24 cellular contexts compared by ENCODE assay signal in the genomic region with DNA sequence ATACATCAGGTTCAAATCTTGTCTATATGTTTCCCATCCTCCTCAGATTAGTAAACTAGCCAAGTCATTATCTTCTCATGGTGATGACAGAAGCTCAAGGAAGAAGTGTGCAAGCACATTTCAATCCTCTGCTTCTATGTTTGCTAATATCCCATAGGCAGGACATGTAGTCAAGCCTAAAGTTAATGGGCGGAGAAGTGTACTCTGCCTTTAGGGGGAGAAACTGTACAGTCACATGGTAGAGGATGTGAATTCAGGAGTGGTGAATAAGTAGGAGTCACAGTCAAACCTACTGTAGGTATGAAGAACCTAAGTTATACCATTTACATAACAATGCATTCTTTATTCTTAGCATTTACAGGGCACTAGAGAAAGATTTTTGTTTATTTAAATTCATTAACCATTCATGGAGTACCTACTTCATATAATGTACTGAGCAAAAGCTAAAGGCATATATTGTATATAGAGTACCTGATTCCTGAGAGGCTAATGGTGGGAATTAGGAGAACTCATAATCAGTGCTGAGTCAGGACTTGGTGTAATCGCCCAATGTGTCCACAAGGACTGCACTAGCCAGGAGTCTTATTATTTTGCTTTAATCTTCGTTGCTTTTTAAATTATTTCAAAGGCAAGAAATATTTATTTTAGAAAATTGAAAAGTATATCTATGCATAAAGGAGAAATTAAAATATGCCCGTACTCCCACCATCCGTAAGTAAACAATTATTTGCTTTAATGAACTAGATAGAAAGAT.
DNase-seq lines count a peak whose midpoint lies in the region; ATAC-seq and TF ChIP-seq lines count a peak whose summit lies in the region.
"Had no signal": no experiment of that assay in that cellular context is flagged by ENCODE, and none has a peak within 500 bp of the region (broad histone marks: within the 10 kb centered on the region; RNA-seq: fewer than 3 reads in every experiment).

No MANE protein-coding gene starts in this region.

- H3K36me3 ChIP-seq in left ventricle myocardium inferior (no peaks in the 10 kb centered on the region), sigmoid colon (no peaks in the 10 kb centered on the region)
- H3K36me3 ChIP-seq in CD8-positive, alpha-beta T cell (ENCODE audit: insufficient read depth, low read length), result no peaks in the 10 kb centered on the region
- H3K36me3 ChIP-seq: prostate gland, vagina had no signal

- ATAC-seq in WTC11, result peak; percentile 64
- no peak for ATAC-seq in GM21737 (IDR thresholded peaks at IDR 0.05; ENCODE audit: unreplicated experiment)
- no peak for ATAC-seq in CD8-positive, alpha-beta T cell
- ATAC-seq: activated CD8-positive, alpha-beta T cell treated with anti-CD3 and anti-CD28 coated beads, Interleukin-2, amount 10 ng/mL, durations not matched to agents 7 days and 5 days; activated naive CD4-positive, alpha-beta T cell treated with anti-CD3 and anti-CD28 coated beads, Interleukin-2, amount 50 U/mL, for 72 hours; left cardiac atrium had no signal

- H3K4me3 ChIP-seq in HFF-Myc (replicated peaks; ENCODE audit: low read depth, low read length), result no peak overlapping the region
- no peak overlapping the region for H3K4me3 ChIP-seq in left ventricle myocardium inferior
- no peak overlapping the region for H3K4me3 ChIP-seq in sigmoid colon
- H3K4me3 ChIP-seq in CD8-positive, alpha-beta T cell (ENCODE audit: low read depth, low read length), result no peak overlapping the region
- H3K4me3 ChIP-seq: prostate gland, testis, vagina had no signal

- H3K9me3 Mint-ChIP-seq in WTC11, result no peaks in the 10 kb centered on the region
- peaks cover 5% of the 10 kb centered on the region for H3K9me3 Mint-ChIP-seq in neural crest cell
- peaks cover 2% of the 10 kb centered on the region for H3K9me3 Mint-ChIP-seq in CD8-positive, alpha-beta T cell
- H3K9me3 Mint-ChIP-seq: T-helper 1 cell treated with Interleukin-12 subunit alpha and Interleukin-12 subunit beta and Interleukin-4 antibody, amounts not matched to agents 30 μg/mL and 1 μg/mL, for 36 hours had no signal

- TF ChIP-seq EP300 in sigmoid colon (IDR thresholded peaks at IDR 0.05), result no peak

- H3K36me3 Mint-ChIP-seq in WTC11 (no peaks in the 10 kb centered on the region), neural crest cell (ENCODE audit: low read depth) (no peaks in the 10 kb centered on the region)
- no peaks in the 10 kb centered on the region for H3K36me3 Mint-ChIP-seq in CD8-positive, alpha-beta T cell
- H3K36me3 Mint-ChIP-seq: activated naive CD4-positive, alpha-beta T cell treated with anti-CD3 and anti-CD28 coated beads, Interleukin-2, amount 50 U/mL, for 72 hours had no signal

- H3K4me3 Mint-ChIP-seq in WTC11, result no peak overlapping the region
- H3K4me3 Mint-ChIP-seq in neural crest cell, result no peak overlapping the region
- no peak overlapping the region for H3K4me3 Mint-ChIP-seq in CD8-positive, alpha-beta T cell
- H3K4me3 Mint-ChIP-seq: activated CD8-positive, alpha-beta T cell treated with anti-CD3 and anti-CD28 coated beads, Interleukin-2, amount 10 ng/mL, durations not matched to agents 7 days and 5 days; T-helper 1 cell treated with Interleukin-12 subunit alpha and Interleukin-12 subunit beta and Interleukin-4 antibody, amounts not matched to agents 30 μg/mL and 1 μg/mL, for 36 hours had no signal

- TF ChIP-seq POLR2A in sigmoid colon (IDR thresholded peaks at IDR 0.05), result no peak

- H3K27ac Mint-ChIP-seq in WTC11 (no peak overlapping the region), neural crest cell (ENCODE audit: unreplicated experiment) (no peak overlapping the region)
- no peak overlapping the region for H3K27ac Mint-ChIP-seq in CD8-positive, alpha-beta T cell
- H3K27ac Mint-ChIP-seq: activated CD8-positive, alpha-beta T cell treated with anti-CD3 and anti-CD28 coated beads, Interleukin-2, amount 10 ng/mL, durations not matched to agents 7 days and 5 days; activated naive CD4-positive, alpha-beta T cell treated with anti-CD3 and anti-CD28 coated beads, Interleukin-2, amount 50 U/mL, for 72 hours; activated T-helper 2 cell treated with anti-CD3 and anti-CD28 coated beads, Interferon-gamma antibody, Interleukin-2, Interleukin-4, amounts not matched to agents 10 μg/mL and 5 μg/mL and 100 μg/mL, durations not matched to agents 14 hours and 24 hours and 36 hours; T-helper 1 cell treated with Interleukin-12 subunit alpha and Interleukin-12 subunit beta and Interleukin-4 antibody, amounts not matched to agents 30 μg/mL and 1 μg/mL, for 36 hours had no signal

- peaks cover 7% of the 10 kb centered on the region for H3K4me1 Mint-ChIP-seq in WTC11
- H3K4me1 Mint-ChIP-seq in neural crest cell, result peaks cover 10% of the 10 kb centered on the region
- H3K4me1 Mint-ChIP-seq in CD8-positive, alpha-beta T cell (ENCODE audit: low read depth), result no peaks in the 10 kb centered on the region

- H3K27me3 Mint-ChIP-seq in WTC11 (ENCODE audit: low read depth), result no peaks in the 10 kb centered on the region
- no peaks in the 10 kb centered on the region for H3K27me3 Mint-ChIP-seq in neural crest cell (ENCODE audit: low read depth)
- H3K27me3 Mint-ChIP-seq in CD8-positive, alpha-beta T cell (ENCODE audit: low read depth), result no peaks in the 10 kb centered on the region

- H3K27ac ChIP-seq in epithelial cell of prostate (peak overlapping the region; percentile 45), left ventricle myocardium inferior (replicated peaks) (no peak overlapping the region), sigmoid colon (no peak overlapping the region)
- H3K27ac ChIP-seq in CD8-positive, alpha-beta T cell (ENCODE audit: low read depth, low read length), result no peak overlapping the region
- H3K27ac ChIP-seq: C4-2B, prostate gland, testis, vagina had no signal

- H3K27me3 ChIP-seq in left ventricle myocardium inferior (ENCODE audit: low read depth) (no peaks in the 10 kb centered on the region), sigmoid colon (no peaks in the 10 kb centered on the region)
- H3K27me3 ChIP-seq in CD8-positive, alpha-beta T cell (ENCODE audit: insufficient read depth, low read length), result no peaks in the 10 kb centered on the region
- H3K27me3 ChIP-seq: testis, vagina had no signal

- 88 to 96% methylated on average over 5 of the region's 5 CpGs for WGBS in sigmoid colon, 2 donors

- POLR2A ChIA-PET in WTC11 (lab: Charles Lee), result no interaction called here
- POLR2A ChIA-PET in CD8-positive, alpha-beta T cell (lab: Charles Lee), result no interaction called here

- no peaks in the 10 kb centered on the region for H3K4me1 ChIP-seq in left ventricle myocardium inferior
- H3K4me1 ChIP-seq in sigmoid colon, result peaks cover 0 to 8% (median 0%) of the 10 kb centered on the region in 4 donors
- no peaks in the 10 kb centered on the region for H3K4me1 ChIP-seq in CD8-positive, alpha-beta T cell (ENCODE audit: insufficient read depth, low read length)
- H3K4me1 ChIP-seq: prostate gland, testis, vagina had no signal

- TF ChIP-seq CTCF in HFF-Myc (IDR thresholded peaks at IDR 0.05; ENCODE audit: low read depth, low read length, missing control alignments) (peak; percentile 9), WTC11 (IDR thresholded peaks at IDR 0.05) (no peak), neural crest cell (conservative IDR thresholded peaks at IDR 0.05) (peak; percentile 49), left ventricle myocardium inferior (IDR thresholded peaks at IDR 0.05; ENCODE audit: borderline replicate concordance) (no peak), sigmoid colon (IDR thresholded peaks at IDR 0.05) (no peak)
- TF ChIP-seq CTCF in CD8-positive, alpha-beta T cell (IDR thresholded peaks at IDR 0.05), result no peak

- H3K9me3 ChIP-seq in left ventricle myocardium inferior (replicated peaks) (no peaks in the 10 kb centered on the region), sigmoid colon (no peaks in the 10 kb centered on the region)
- no peaks in the 10 kb centered on the region for H3K9me3 ChIP-seq in CD8-positive, alpha-beta T cell (ENCODE audit: low read length)
- H3K9me3 ChIP-seq: prostate gland, testis, vagina had no signal

- CTCF ChIA-PET in WTC11 (lab: Charles Lee), result no interaction called here
- CTCF ChIA-PET in CD8-positive, alpha-beta T cell (lab: Charles Lee), result no interaction called here

- DNase-seq in HFF-Myc (ENCODE audit: extremely low read depth, low read depth), result no peak
- no peak for DNase-seq in WTC11 (ENCODE audit: low spot score)
- peak; percentile 33 for DNase-seq in epithelial cell of prostate (ENCODE audit: low read depth, low spot score)
- no peak for DNase-seq in neural crest cell (ENCODE audit: low read depth, low spot score)
- DNase-seq in left ventricle myocardium inferior, result no peak
- no peak for DNase-seq in sigmoid colon
- no peak for DNase-seq in CD8-positive, alpha-beta T cell
- DNase-seq: activated CD8-positive, alpha-beta T cell treated with anti-CD3 and anti-CD28 coated beads, Interleukin-2, amount 10 ng/mL, durations not matched to agents 7 days and 5 days; aorta; Calu3; cerebellar nuclear complex; Kasumi-1; left cardiac atrium; mesenchymal stem cell; NCI-H524 treated with DMSO at 0.1 percent for 48 hours; stimulated activated naive CD4-positive, alpha-beta T cell treated with Interleukin-2 at 50 U/mL for 16 hours; testis had no signal

- intact Hi-C loops in left ventricle myocardium inferior (cut with micrococcal nuclease), result no loop called here
- intact Hi-C loops in sigmoid colon (cut with DNase I), result no loop called here
- intact Hi-C loops in CD8-positive, alpha-beta T cell (cut with DNase I, micrococcal nuclease), result no loop called here

TF ChIP-seq in WTC11, 78 proteins besides CTCF, POLR2A, EP300 and RAD21 (continues in another document):
- TF ChIP-seq, protein P1, sequence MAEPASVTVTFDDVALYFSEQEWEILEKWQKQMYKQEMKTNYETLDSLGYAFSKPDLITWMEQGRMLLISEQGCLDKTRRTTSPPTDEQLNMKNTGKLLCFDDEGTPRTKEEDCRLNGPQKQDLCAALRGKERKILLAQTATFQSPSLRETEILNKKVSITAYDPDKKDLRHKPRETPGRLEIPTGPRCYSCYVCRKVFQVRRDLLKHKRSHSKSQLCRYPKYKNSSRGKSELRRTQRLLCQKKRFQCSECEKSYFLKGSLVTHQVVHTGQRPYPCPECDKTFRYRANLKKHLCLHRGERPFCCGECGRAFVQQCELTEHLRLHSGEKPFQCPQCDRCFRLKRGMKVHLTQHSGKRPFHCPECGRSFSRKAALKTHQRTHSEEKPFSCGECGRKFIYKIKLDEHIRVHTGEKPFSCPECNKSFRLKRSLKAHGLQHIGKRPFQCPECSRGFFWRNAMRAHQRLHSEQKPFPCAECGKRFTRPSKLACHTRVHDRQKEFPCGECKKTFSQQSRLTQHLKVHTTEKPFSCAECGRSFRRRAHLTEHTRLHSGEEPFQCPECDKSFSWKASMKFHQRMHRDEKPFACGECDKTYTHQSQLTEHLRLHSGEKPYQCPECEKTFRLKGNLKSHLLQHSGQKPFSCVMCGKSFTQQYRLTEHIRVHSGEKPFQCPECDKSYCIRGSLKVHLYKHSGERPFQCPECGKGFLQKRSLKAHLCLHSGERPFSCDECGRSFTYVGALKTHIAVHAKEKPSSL (CRISPR knock-in tag; conservative IDR thresholded peaks at IDR 0.05), result no peak
- TF ChIP-seq ZNF232 (CRISPR knock-in tag; IDR thresholded peaks at IDR 0.05), result no peak
- no peak for TF ChIP-seq ATF1 (CRISPR knock-in tag; IDR thresholded peaks at IDR 0.05)
- no peak for TF ChIP-seq SOX15 (CRISPR knock-in tag; IDR thresholded peaks at IDR 0.05)
- no peak for TF ChIP-seq PRRX2 (CRISPR knock-in tag; IDR thresholded peaks at IDR 0.05)
- TF ChIP-seq NR2C2 (CRISPR knock-in tag; IDR thresholded peaks at IDR 0.05), result no peak
- no peak for TF ChIP-seq JAZF1 (CRISPR knock-in tag; IDR thresholded peaks at IDR 0.05)

Comparison
In these comparisons a context has a peak if more than half of its experiments do, and no peak if none do; other contexts are left out.
1. CTCF ChIP-seq: peak in HFF-Myc (single experiment) and neural crest cell (single experiment); none in WTC11 (single experiment), left ventricle myocardium inferior (single experiment), sigmoid colon (0 of 4) and CD8-positive, alpha-beta T cell (single experiment).